ENCODE assay signal across 8 cellular contexts in the genomic region with DNA sequence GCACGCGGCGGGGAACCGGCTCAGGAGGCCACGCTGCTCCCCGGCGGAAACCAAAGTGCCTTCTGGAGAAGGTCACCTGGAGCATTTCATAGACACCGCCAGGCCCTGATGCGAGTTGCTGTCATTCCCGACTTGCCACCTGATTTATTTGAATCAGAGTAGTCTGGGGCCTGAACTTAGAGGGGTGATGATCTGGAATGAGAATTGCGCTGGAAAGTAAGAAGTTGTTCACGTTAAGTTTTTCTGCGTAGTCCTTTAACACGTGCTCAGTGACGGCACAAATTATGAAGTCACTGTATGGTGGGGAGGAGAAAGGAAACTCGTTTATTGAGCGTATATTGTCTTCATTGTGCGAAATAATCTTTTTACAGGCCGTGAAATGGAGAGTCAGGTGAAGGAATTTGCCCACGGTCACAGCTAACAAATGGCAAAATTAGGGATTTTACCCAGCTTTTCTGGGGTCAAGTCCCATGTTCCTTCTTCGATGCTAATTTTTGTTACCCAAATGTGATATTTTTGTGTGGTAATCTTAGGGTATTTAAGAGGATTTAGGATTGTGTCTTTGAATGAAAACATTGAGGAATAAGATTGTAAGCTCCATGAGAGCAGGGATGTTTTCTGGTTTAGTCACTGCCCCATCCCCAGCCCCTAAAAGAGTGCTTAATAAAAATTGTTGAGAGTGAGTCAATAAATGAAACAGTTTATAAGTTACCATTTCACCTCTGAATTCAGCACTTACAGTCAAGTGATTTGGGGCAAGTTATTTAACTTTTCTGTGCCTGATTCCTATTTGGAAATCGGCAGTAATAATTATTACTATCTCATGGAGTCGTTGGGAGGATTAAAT. TPM values are rescaled to one million over a fixed set of nuclear protein-coding genes. Genes with fewer than 3 reads are reported as not detected.
DNase-seq lines count a peak whose midpoint lies in the region; ATAC-seq, FAIRE-seq and TF ChIP-seq lines count a peak whose summit lies in the region.

No MANE protein-coding gene starts in this region.

- H3K4me1 ChIP-seq in MM.1S (ENCODE audit: low read length) = peaks cover 11% of the 10 kb centered on the region
- H3K4me1 ChIP-seq in adrenal gland (replicated peaks in 1 of 2) = peaks cover 6 to 41% of the 10 kb centered on the region in 2 donors
- H3K4me1 ChIP-seq in gastrocnemius medialis = peaks cover 24 to 34% of the 10 kb centered on the region in 2 donors

- no peak for FAIRE-seq in D721Med (lab: Jason Lieb, UNC)

- 13 to 20% (median 16%) methylated on average over 16 to 23 of the region's 23 CpGs for WGBS in adrenal gland, 4 donors

- ATAC-seq in Right ventricle myocardium superior (ENCODE audit: poor library complexity) (peak; percentile 1), Right ventricle myocardium inferior (no peak), gastrocnemius medialis (peak; percentile 22 to 27), GM21515 (IDR thresholded peaks at IDR 0.05; ENCODE audit: unreplicated experiment) (no peak)

- H3K36me3 ChIP-seq in MM.1S (replicated peaks; ENCODE audit: insufficient read depth, low read length) = no peaks in the 10 kb centered on the region
- no peaks in the 10 kb centered on the region for H3K36me3 ChIP-seq in adrenal gland (replicated peaks in 1 of 2)
- H3K36me3 ChIP-seq in gastrocnemius medialis = no peaks in the 10 kb centered on the region

- H3K9me3 ChIP-seq in MM.1S (replicated peaks; ENCODE audit: insufficient read depth, low read length) = no peaks in the 10 kb centered on the region
- no peaks in the 10 kb centered on the region for H3K9me3 ChIP-seq in adrenal gland (replicated peaks in 1 of 3)
- H3K9me3 ChIP-seq in gastrocnemius medialis = no peaks in the 10 kb centered on the region

- peaks cover 6% of the 10 kb centered on the region for H3F3A ChIP-seq in MM.1S (ENCODE audit: insufficient read depth, low read length)

- H3K9me2 ChIP-seq in MM.1S (replicated peaks; ENCODE audit: insufficient read depth, low read length) = no peaks in the 10 kb centered on the region

- in situ Hi-C loops in gastrocnemius medialis (cut with MboI; ENCODE audit: low sequenced_read_pairs in 4 of 4) = loop anchor here in 1 of 4 donors (10.0 kb wide), 1 partner anchor 113 kb away; the partner anchor contains the start of gene CAPZB

- peaks cover 28% of the 10 kb centered on the region for H4K20me1 ChIP-seq in MM.1S (ENCODE audit: insufficient read depth, low read length)

- peak overlapping the region; percentile 81 for H3K4me2 ChIP-seq in MM.1S (ENCODE audit: low read depth, low read length)

- peak overlapping the region; percentile 29; the same call in 1 of the 2 replicates for H2AFZ ChIP-seq in MM.1S (ENCODE audit: low read length)

- peak overlapping the region; percentile 97 for H3K9ac ChIP-seq in MM.1S (ENCODE audit: low read length)

- H3K27ac ChIP-seq in MM.1S (ENCODE audit: low read length) (peak overlapping the region; percentile 97), adrenal gland (peak overlapping the region; percentile 17 to 96 (median 95)), gastrocnemius medialis (peak overlapping the region; percentile 81 to 95 (median 94))

- peaks cover 59% of the 10 kb centered on the region for H3K79me2 ChIP-seq in MM.1S (ENCODE audit: low read length)

- TF ChIP-seq POLR2A in adrenal gland (IDR thresholded peaks at IDR 0.05) = no peak
- no peak for TF ChIP-seq POLR2A in gastrocnemius medialis (IDR thresholded peaks at IDR 0.05)

- intact Hi-C loops in Right ventricle myocardium superior (cut with DNase I) (no loop called here), Right ventricle myocardium inferior (cut with DNase I) (loop anchor here (2.0 kb wide), 2 partner anchors 47 to 111 kb away; partner anchors contain the start of gene NBL1), adrenal gland (cut with DNase I) (no loop called here), gastrocnemius medialis (cut with DNase I; ENCODE audit: low total_unique reads) (loop anchor here (2.0 to 10.0 kb wide), 4 partner anchors 50 to 253 kb away; partner anchors contain the start of gene CAPZB)

- H3K27me3 ChIP-seq in MM.1S (replicated peaks; ENCODE audit: insufficient read depth, low read length) (no peaks in the 10 kb centered on the region), adrenal gland (no peaks in the 10 kb centered on the region), gastrocnemius medialis (no peaks in the 10 kb centered on the region)

- DNase-seq in Right ventricle myocardium superior = no peak
- DNase-seq in Right ventricle myocardium inferior (ENCODE audit: missing footprints) = no peak
- DNase-seq in MM.1S = peak; percentile 46
- peak in 5 of 7 donors; percentile 27 to 68 (median 48) for DNase-seq in adrenal gland
- peak; percentile 26 for DNase-seq in hepatic stellate cell (ENCODE audit: low spot score)
- no peak for DNase-seq in gastrocnemius medialis
- DNase-seq in D721Med (ENCODE audit: insufficient read length, low spot score) = no peak

- no peak for TF ChIP-seq CTCF in MM.1S (IDR thresholded peaks at IDR 0.05; ENCODE audit: low read length)
- no peak for TF ChIP-seq CTCF in adrenal gland (IDR thresholded peaks at IDR 0.05)
- no peak for TF ChIP-seq CTCF in gastrocnemius medialis (IDR thresholded peaks at IDR 0.05 in 4 of 5, conservative IDR thresholded peaks at IDR 0.05 in 1 of 5)
- TF ChIP-seq CTCF in D721Med (IDR thresholded peaks at IDR 0.05; ENCODE audit: insufficient read depth, missing control alignments) = no peak

- peak overlapping the region; percentile 80 for H3K4me3 ChIP-seq in MM.1S (ENCODE audit: low read length)
- H3K4me3 ChIP-seq in adrenal gland = peak overlapping the region in 3 of 4 donors; percentile 80 to 99 (median 85)
- H3K4me3 ChIP-seq in gastrocnemius medialis = peak overlapping the region; percentile 82 to 100 (median 85)

RNA-seq across cellular contexts. Expression of gene NBL1, which starts 46.4 kb away (rescaled TPM):
- 38.6 TPM for total RNA-seq in Right ventricle myocardium superior
- total RNA-seq in Right ventricle myocardium inferior = 55.0 TPM
- 10 to 100 TPM; 12.8 to 61.0 (median 29.7) TPM for total RNA-seq in adrenal gland
- polyA plus RNA-seq in adrenal gland = 10 to 100 TPM; 11.3 to 42.7 (median 29.4) TPM
- total RNA-seq in gastrocnemius medialis = 10 to 100 TPM in 3 of 4 donors, 1 to 10 TPM in 1; 7.9 to 20.3 (median 16.3) TPM

Comparison
In these comparisons a context has a peak if more than half of its experiments do, and no peak if none do; other contexts are left out.
1. ATAC-seq: peak in Right ventricle myocardium superior (single experiment) and gastrocnemius medialis (2 of 2); none in Right ventricle myocardium inferior (single experiment) and GM21515 (single experiment).
2. intact Hi-C loops: an anchor here in Right ventricle myocardium inferior (2.0 kb wide) and gastrocnemius medialis (2.0 to 10.0 kb wide); none called in Right ventricle myocardium superior and adrenal gland.
3. DNase-seq: peak in MM.1S (single experiment), adrenal gland (5 of 7) and hepatic stellate cell (single experiment); none in Right ventricle myocardium superior (single experiment), Right ventricle myocardium inferior (single experiment), gastrocnemius medialis (0 of 2) and D721Med (single experiment).
4. Peak in every context shown above with its lines, with median percentiles within 50 percentile points of each other: H3K27ac ChIP-seq and H3K4me3 ChIP-seq.